1 cellular context compared by ENCODE assay signal in genomic region chr12:53213348-53213747, GRCh38.
TF ChIP-seq lines count a peak whose summit lies in the region.

No MANE protein-coding gene starts in this region.

TF ChIP-seq in HepG2, 621 proteins besides CTCF, POLR2A, EP300 and RAD21 (continued from another document and continues in another):
- peak; percentile 46; the same call in 1 of the 2 replicates for TF ChIP-seq THAP9 (CRISPR knock-in tag; IDR thresholded peaks at IDR 0.05; ENCODE audit: borderline replicate concordance)
- no peak for TF ChIP-seq NCOA1 (CRISPR knock-in tag; IDR thresholded peaks at IDR 0.05)
- peak; percentile 44; the same call in 1 of the 2 replicates for TF ChIP-seq PITX1 (CRISPR knock-in tag; IDR thresholded peaks at IDR 0.05)
- no peak for TF ChIP-seq ZNF713 (CRISPR knock-in tag; IDR thresholded peaks at IDR 0.05)
- peak; percentile 84 for TF ChIP-seq THAP11 (CRISPR knock-in tag; IDR thresholded peaks at IDR 0.05)
- TF ChIP-seq RXRB (CRISPR knock-in tag; IDR thresholded peaks at IDR 0.05; ENCODE audit: borderline replicate concordance) = 0 out of 2 replicates have a peak, but pooled peaks have one; percentile 23
- 0 out of 2 replicates have a peak, but pooled peaks have one; percentile 16 for TF ChIP-seq KAT8 (CRISPR knock-in tag; IDR thresholded peaks at IDR 0.05)
- TF ChIP-seq ZBTB39 (CRISPR knock-in tag; IDR thresholded peaks at IDR 0.05) = no peak
- TF ChIP-seq XRCC5 (optimal IDR thresholded peaks at IDR 0.05; ENCODE audit: low read length) = peak; percentile 53
- 0 out of 2 replicates have a peak, but pooled peaks have one; percentile 46 for TF ChIP-seq HINFP (CRISPR knock-in tag; IDR thresholded peaks at IDR 0.05; ENCODE audit: low read depth)
- TF ChIP-seq BCL6 (CRISPR knock-in tag; IDR thresholded peaks at IDR 0.05) = 0 out of 2 replicates have a peak, but pooled peaks have one; percentile 6
- TF ChIP-seq ARID4A (CRISPR knock-in tag; IDR thresholded peaks at IDR 0.05; ENCODE audit: borderline replicate concordance) = 0 out of 2 replicates have a peak, but pooled peaks have one; percentile 35
- TF ChIP-seq ZNF629 (CRISPR knock-in tag; conservative IDR thresholded peaks at IDR 0.05) = no peak
- TF ChIP-seq ZFP1 (CRISPR knock-in tag; IDR thresholded peaks at IDR 0.05) = no peak
- TF ChIP-seq FOXC1 (CRISPR knock-in tag; IDR thresholded peaks at IDR 0.05; ENCODE audit: borderline replicate concordance) = 0 out of 2 replicates have a peak, but pooled peaks have one; percentile 30
- TF ChIP-seq ZNF576 (CRISPR knock-in tag; IDR thresholded peaks at IDR 0.05) = 0 out of 2 replicates have a peak, but pooled peaks have one; percentile 26
- 0 out of 2 replicates have a peak, but pooled peaks have one; percentile 23 for TF ChIP-seq GATAD1 (CRISPR knock-in tag; IDR thresholded peaks at IDR 0.05)
- TF ChIP-seq ZBED4 (CRISPR knock-in tag; IDR thresholded peaks at IDR 0.05; ENCODE audit: borderline replicate concordance) = no peak
- TF ChIP-seq ARID5B (CRISPR knock-in tag; IDR thresholded peaks at IDR 0.05) = 0 out of 2 replicates have a peak, but pooled peaks have one; percentile 19
- peak; percentile 51; the same call in 1 of the 2 replicates for TF ChIP-seq ZNF619 (CRISPR knock-in tag; IDR thresholded peaks at IDR 0.05)
- TF ChIP-seq ARHGAP35 (CRISPR knock-in tag; IDR thresholded peaks at IDR 0.05; ENCODE audit: borderline replicate concordance) = 0 out of 2 replicates have a peak, but pooled peaks have one; percentile 41
- TF ChIP-seq PPARG (CRISPR knock-in tag; conservative IDR thresholded peaks at IDR 0.05) = no peak
- TF ChIP-seq ZNF574 (CRISPR knock-in tag; IDR thresholded peaks at IDR 0.05) = peak; percentile 50
- peak; percentile 43; the same call in 1 of the 2 replicates for TF ChIP-seq KDM5B (CRISPR knock-in tag; IDR thresholded peaks at IDR 0.05; ENCODE audit: borderline replicate concordance)
- TF ChIP-seq HCFC1 (IDR thresholded peaks at IDR 0.05; ENCODE audit: low read depth, low read length) = 0 out of 2 replicates have a peak, but pooled peaks have one; percentile 34
- TF ChIP-seq NBN (conservative IDR thresholded peaks at IDR 0.05) = no peak
- TF ChIP-seq ZNF234 (CRISPR knock-in tag; conservative IDR thresholded peaks at IDR 0.05) = no peak
- peak; percentile 67 for TF ChIP-seq SMC3 (IDR thresholded peaks at IDR 0.05; ENCODE audit: low read length)
- peak; percentile 68 for TF ChIP-seq YY1 (IDR thresholded peaks at IDR 0.05; ENCODE audit: insufficient read depth, insufficient replicate concordance, low read depth, low read length)
- TF ChIP-seq GABPB1 (CRISPR knock-in tag; IDR thresholded peaks at IDR 0.05) = peak; percentile 53; the same call in 1 of the 2 replicates
- TF ChIP-seq KAT7 (CRISPR knock-in tag; IDR thresholded peaks at IDR 0.05; ENCODE audit: borderline replicate concordance) = no peak
- no peak for TF ChIP-seq THAP8 (CRISPR knock-in tag; IDR thresholded peaks at IDR 0.05; ENCODE audit: borderline replicate concordance)
